ENCODE assay signal across 11 cellular contexts in the genomic region with DNA sequence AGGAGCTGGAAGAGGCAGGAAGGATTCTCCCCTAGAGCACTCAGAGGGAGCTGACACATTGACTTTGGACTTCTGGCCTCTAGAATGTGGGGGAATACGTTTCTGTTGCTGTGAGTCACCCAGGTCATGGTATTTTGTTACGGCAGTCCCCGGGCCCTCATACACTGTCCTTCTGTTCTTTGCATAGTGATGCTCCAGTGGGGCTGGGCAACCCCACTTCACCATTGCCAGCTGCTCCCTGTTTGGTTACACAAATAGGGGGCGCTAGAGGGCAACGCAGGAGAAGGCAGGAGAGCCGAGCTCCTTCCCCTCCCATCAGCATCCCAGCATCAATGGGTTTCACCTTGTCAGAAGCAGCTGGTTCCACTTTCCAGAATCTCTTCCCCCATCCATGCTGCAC.
DNase-seq lines count a peak whose midpoint lies in the region; ATAC-seq, FAIRE-seq and TF ChIP-seq lines count a peak whose summit lies in the region.
"Had no signal": no experiment of that assay in that cellular context is flagged by ENCODE, and none has a peak within 500 bp of the region (broad histone marks: within the 10 kb centered on the region; RNA-seq: fewer than 3 reads in every experiment).

No MANE protein-coding gene starts in this region.

- H3K4me3 ChIP-seq in left ventricle myocardium inferior: no peak overlapping the region
- no peak overlapping the region for H3K4me3 ChIP-seq in right cardiac atrium (ENCODE audit: low read length)
- H3K4me3 ChIP-seq in OCI-LY3 (ENCODE audit: low read length): no peak overlapping the region
- H3K4me3 ChIP-seq in fibroblast of lung (replicated peaks in 1 of 4; ENCODE audit: control extremely low read depth in 1 of 4, insufficient read depth in 1 of 4, low read depth in 3 of 4, low read length in 4 of 4): no peak overlapping the region
- H3K4me3 ChIP-seq in vagina: no peak overlapping the region
- H3K4me3 ChIP-seq: lung had no signal

- no peaks in the 10 kb centered on the region for H3K36me3 ChIP-seq in left ventricle myocardium inferior
- no peaks in the 10 kb centered on the region for H3K36me3 ChIP-seq in OCI-LY3 (replicated peaks; ENCODE audit: low read depth, low read length)
- H3K36me3 ChIP-seq in fibroblast of lung (ENCODE audit: control insufficient read depth, insufficient read depth, low read length): no peaks in the 10 kb centered on the region
- H3K36me3 ChIP-seq in vagina: no peaks in the 10 kb centered on the region

- intact Hi-C loops in left ventricle myocardium inferior (cut with micrococcal nuclease): no loop called here
- intact Hi-C loops in right cardiac atrium (cut with DNase I): loop anchor here in 1 of 4 donors (10.0 kb wide), 1 partner anchor 262 kb away; a partner anchor contains a TSS
- intact Hi-C loops in vagina (cut with DNase I): no loop called here

- WGBS in right cardiac atrium: 37% methylated on average over 6 of the region's 6 CpGs

- peak; percentile 51 for TF ChIP-seq CTCF in left ventricle myocardium inferior (IDR thresholded peaks at IDR 0.05; ENCODE audit: borderline replicate concordance)
- TF ChIP-seq CTCF in OCI-LY3 (IDR thresholded peaks at IDR 0.05; ENCODE audit: low read depth, low read length): peak; percentile 40
- TF ChIP-seq CTCF in fibroblast of lung (conservative IDR thresholded peaks at IDR 0.05 in 1 of 2, IDR thresholded peaks at IDR 0.05 in 1 of 2; ENCODE audit: low read depth in 1 of 2, low read length in 2 of 2): peak; percentile 10 to 54
- peak in 1 of 3 experiments; percentile 30 for TF ChIP-seq CTCF in vagina (IDR thresholded peaks at IDR 0.05)

- H3K9me3 ChIP-seq in left ventricle myocardium inferior (replicated peaks) (peaks cover 18% of the 10 kb centered on the region), right cardiac atrium (ENCODE audit: control insufficient read depth, low read length) (no peaks in the 10 kb centered on the region), OCI-LY3 (ENCODE audit: insufficient read depth, low read length) (no peaks in the 10 kb centered on the region), fibroblast of lung (ENCODE audit: control insufficient read depth, insufficient read depth, low read depth, low read length) (no peaks in the 10 kb centered on the region), vagina (no peaks in the 10 kb centered on the region)

- H3K4me1 ChIP-seq in left ventricle myocardium inferior (no peaks in the 10 kb centered on the region), right cardiac atrium (ENCODE audit: control insufficient read depth, insufficient read depth, low read length) (no peaks in the 10 kb centered on the region), OCI-LY3 (ENCODE audit: low read length) (0 out of 2 replicates have a peak, but pooled peaks cover 5% of the 10 kb centered on the region), fibroblast of lung (ENCODE audit: control insufficient read depth, extremely low read depth, insufficient read depth, low read length) (peaks cover 5% of the 10 kb centered on the region), vagina (no peaks in the 10 kb centered on the region)

- no peak for FAIRE-seq in GM12892 (lab: Jason Lieb, UNC)
- FAIRE-seq: G401.6 had no signal

- H4K20me1 ChIP-seq in OCI-LY3 (ENCODE audit: insufficient read depth, low read length) (no peaks in the 10 kb centered on the region), fibroblast of lung (ENCODE audit: control insufficient read depth, extremely low read depth, insufficient read depth, low read length) (no peaks in the 10 kb centered on the region)

- DNase-seq in left ventricle myocardium inferior (no peak), right cardiac atrium (no peak), fibroblast of lung (ENCODE audit: low read depth in 2 of 2) (peak; percentile 11 to 48), vagina (ENCODE audit: extremely low spot score in 2 of 2) (peak; percentile 40 to 94), GM12892 (ENCODE audit: insufficient read length) (no peak)
- DNase-seq: T-cell had no signal

- H3K27ac ChIP-seq in left ventricle myocardium inferior (replicated peaks): no peak overlapping the region
- no peak overlapping the region for H3K27ac ChIP-seq in right cardiac atrium (ENCODE audit: low read length)
- H3K27ac ChIP-seq in OCI-LY3 (ENCODE audit: low read length): no peak overlapping the region
- H3K27ac ChIP-seq in fibroblast of lung (ENCODE audit: insufficient read depth, low read length): no peak overlapping the region
- no peak overlapping the region for H3K27ac ChIP-seq in vagina

- H3K27me3 ChIP-seq in left ventricle myocardium inferior (ENCODE audit: low read depth) (peaks cover 46% of the 10 kb centered on the region), right cardiac atrium (ENCODE audit: control insufficient read depth, insufficient read depth) (no peaks in the 10 kb centered on the region), OCI-LY3 (ENCODE audit: low read depth, low read length) (peaks cover 15% of the 10 kb centered on the region), fibroblast of lung (ENCODE audit: control insufficient read depth, insufficient read depth, low read length) (no peaks in the 10 kb centered on the region), vagina (no peaks in the 10 kb centered on the region)

- no peak for ATAC-seq in right cardiac atrium
- no peak for ATAC-seq in HG03469 (IDR thresholded peaks at IDR 0.05; ENCODE audit: unreplicated experiment)
- ATAC-seq in GM18868 (IDR thresholded peaks at IDR 0.05; ENCODE audit: unreplicated experiment): no peak
- ATAC-seq: T-cell had no signal

- H3K79me2 ChIP-seq in OCI-LY3 (ENCODE audit: low read length) (no peaks in the 10 kb centered on the region), fibroblast of lung (ENCODE audit: control insufficient read depth, insufficient read depth, low read length) (no peaks in the 10 kb centered on the region)

- TF ChIP-seq POLR2A in vagina (IDR thresholded peaks at IDR 0.05) (no peak), GM12892 (IDR thresholded peaks at IDR 0.05; ENCODE audit: low read depth, low read length) (no peak)

- H2AFZ ChIP-seq in OCI-LY3 (ENCODE audit: low read depth, low read length) (no peak overlapping the region), fibroblast of lung (ENCODE audit: low read length) (no peak overlapping the region)

- H3K9ac ChIP-seq in OCI-LY3 (ENCODE audit: low read length) (no peak overlapping the region), fibroblast of lung (ENCODE audit: insufficient read depth, low read length) (no peak overlapping the region)

- H3K4me2 ChIP-seq in OCI-LY3 (ENCODE audit: low read length) (no peak overlapping the region), fibroblast of lung (ENCODE audit: extremely low read depth, insufficient read depth, low read length) (no peak overlapping the region)

Comparison
In these comparisons a context has a peak if more than half of its experiments do, and no peak if none do; other contexts are left out.
1. DNase-seq: peak in fibroblast of lung (2 of 2) and vagina (2 of 2); none in left ventricle myocardium inferior (single experiment), right cardiac atrium (0 of 3) and GM12892 (single experiment).